ENCODE assay signal across 29 cellular contexts in the genomic region with DNA sequence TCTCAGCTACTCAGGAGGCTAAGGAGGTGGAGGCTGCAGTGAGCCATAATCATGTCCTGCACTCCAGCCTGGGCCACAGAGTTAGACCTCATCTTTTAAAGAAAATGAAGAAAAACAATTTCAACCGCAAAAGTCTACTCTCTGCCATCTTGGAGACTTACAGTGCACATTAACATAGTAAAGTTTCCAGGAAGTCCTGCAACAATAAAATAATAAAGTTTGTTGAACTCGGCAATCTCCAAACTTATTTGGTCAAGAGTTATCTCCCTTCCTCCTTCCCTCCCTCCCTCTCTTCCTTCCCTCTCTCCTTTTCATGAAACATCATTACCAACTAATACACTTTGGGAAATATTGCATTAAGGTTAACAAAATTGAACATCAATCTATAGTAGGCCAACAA.
"Had no signal": no experiment of that assay in that cellular context is flagged by ENCODE, and none has a peak within 500 bp of the region (broad histone marks: within the 10 kb centered on the region; RNA-seq: fewer than 3 reads in every experiment).

No MANE protein-coding gene starts in this region.

- ATAC-seq: activated CD4-positive, CD25-positive, alpha-beta regulatory T cell treated with anti-CD3 and anti-CD28 coated beads, Interleukin-2, amount 50 U/mL, for 24 hours; activated CD8-positive, alpha-beta T cell treated with anti-CD3 and anti-CD28 coated beads for 36 hours; activated naive CD8-positive, alpha-beta T cell treated with anti-CD3 and anti-CD28 coated beads, Interleukin-2, amount 50 U/mL, for 24 hours; body of pancreas; effector memory CD8-positive, alpha-beta T cell; foreskin keratinocyte; gastrocnemius medialis; heart left ventricle; T-helper 17 cell had no signal

- H3K9me3 ChIP-seq: adrenal gland, body of pancreas, colonic mucosa, esophagus muscularis mucosa, gastrocnemius medialis, heart left ventricle had no signal

- H3K4me1 ChIP-seq: adrenal gland, body of pancreas, colonic mucosa had no signal

- H3K4me3 ChIP-seq: adrenal gland, body of pancreas, colonic mucosa, dorsolateral prefrontal cortex, esophagus muscularis mucosa, gastrocnemius medialis, heart left ventricle had no signal

- H3K36me3 ChIP-seq: adrenal gland, colonic mucosa, esophagus muscularis mucosa, gastrocnemius medialis, heart left ventricle, WERI-Rb-1 had no signal

- DNase-seq: activated B cell treated with CpG ODN at 0.5 μM for 24 hours; activated CD4-positive, alpha-beta T cell treated with anti-CD3 and anti-CD28 coated beads for 48 hours; activated CD4-positive, alpha-beta T cell treated with anti-CD3 and anti-CD28 coated beads, Interleukin-2, amount 50 U/mL, for 1 hour; activated CD4-positive, alpha-beta T cell treated with anti-CD3 and anti-CD28 coated beads, Interleukin-2, amount 50 U/mL, for 48 hours; activated CD8-positive, alpha-beta memory T cell treated with anti-CD3 and anti-CD28 coated beads for 24 hours; activated CD8-positive, alpha-beta T cell treated with anti-CD3 and anti-CD28 coated beads for 36 hours; activated effector memory CD4-positive, alpha-beta T cell treated with anti-CD3 and anti-CD28 coated beads, Interleukin-2, amount 50 U/mL, for 16 hours; activated naive CD4-positive, alpha-beta T cell treated with anti-CD3 and anti-CD28 coated beads for 36 hours; activated naive CD8-positive, alpha-beta T cell treated with anti-CD3 and anti-CD28 coated beads for 36 hours; activated naive CD8-positive, alpha-beta T cell treated with anti-CD3 and anti-CD28 coated beads, Interleukin-2, amount 50 U/mL, for 24 hours; activated T-cell treated with anti-CD3 and anti-CD28 coated beads, Interleukin-2, amount 50 U/mL, for 1 hour; activated T-cell treated with anti-CD3 and anti-CD28 coated beads, Interleukin-2, amount 50 U/mL, for 48 hours; adrenal gland; body of pancreas; caudate nucleus; colonic mucosa; dorsolateral prefrontal cortex; effector memory CD8-positive, alpha-beta T cell; erythroblast; foreskin keratinocyte; gastrocnemius medialis; glutamatergic neuron; heart left ventricle; T-helper 1 cell; T-helper 17 cell; T1000; WERI-Rb-1 had no signal

- H3K27me3 ChIP-seq: adrenal gland, body of pancreas, colonic mucosa, dorsolateral prefrontal cortex, esophagus muscularis mucosa, foreskin keratinocyte, gastrocnemius medialis, heart left ventricle had no signal

- H3K27ac ChIP-seq: adrenal gland, body of pancreas, colonic mucosa, dorsolateral prefrontal cortex, esophagus muscularis mucosa, foreskin keratinocyte, heart left ventricle had no signal
